ENCODE assay signal across 14 cellular contexts in the genomic region with DNA sequence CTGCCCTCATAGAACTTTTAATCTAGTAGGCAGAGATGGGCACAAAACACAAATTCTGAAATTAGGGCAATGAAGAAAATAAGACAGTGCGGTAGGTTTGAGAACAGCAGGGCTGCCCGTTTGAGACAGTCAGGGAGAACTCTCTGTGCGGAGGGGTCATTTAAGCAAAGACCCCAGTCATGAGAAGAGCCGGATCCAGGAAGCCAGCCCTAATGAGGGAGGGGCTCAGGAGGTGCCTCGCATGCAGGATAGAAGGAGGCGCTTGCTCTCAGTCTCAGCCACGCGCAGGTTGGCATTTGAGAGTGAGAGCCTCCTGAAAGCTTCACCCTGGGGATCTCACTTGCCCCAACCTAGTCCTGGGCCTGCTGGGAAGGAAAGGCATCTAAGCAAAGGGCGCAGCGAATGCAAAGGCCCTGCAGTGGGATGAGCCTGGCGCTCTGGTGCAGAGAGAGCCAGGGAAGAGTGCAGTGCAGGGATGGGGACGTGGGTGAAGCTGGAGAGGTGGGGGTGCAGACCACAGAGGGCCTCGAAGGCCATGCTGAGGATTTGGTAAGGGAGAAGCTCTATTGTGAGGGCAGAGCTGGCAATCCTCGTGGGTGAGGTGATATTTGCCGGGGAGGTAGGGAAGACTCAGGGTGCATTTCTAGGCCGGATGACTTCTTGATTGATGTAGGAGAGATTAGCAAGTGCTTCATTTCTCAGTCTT.
DNase-seq lines count a peak whose midpoint lies in the region; ATAC-seq and TF ChIP-seq lines count a peak whose summit lies in the region.
"Had no signal": no experiment of that assay in that cellular context is flagged by ENCODE, and none has a peak within 500 bp of the region (broad histone marks: within the 10 kb centered on the region; RNA-seq: fewer than 3 reads in every experiment).

No MANE protein-coding gene starts in this region.

- H3K9ac ChIP-seq in liver (ENCODE audit: low read depth in 1 of 2, low read length in 2 of 2) (peak overlapping the region in 1 of 2 donors; percentile 39), skeletal muscle tissue (ENCODE audit: low read depth in 1 of 3, low read length in 3 of 3) (peak overlapping the region; percentile 58 to 86 (median 80))

- H3K4me1 Mint-ChIP-seq in CD8-positive, alpha-beta T cell (ENCODE audit: low read depth), result peaks cover 40% of the 10 kb centered on the region
- H3K4me1 Mint-ChIP-seq in T-helper 17 cell, result peaks cover 26% of the 10 kb centered on the region

- TF ChIP-seq CTCF in CD8-positive, alpha-beta T cell (IDR thresholded peaks at IDR 0.05), result no peak
- TF ChIP-seq CTCF in liver (IDR thresholded peaks at IDR 0.05; ENCODE audit: low read depth, low read length, missing input control), result no peak
- TF ChIP-seq CTCF in mucosa of descending colon (IDR thresholded peaks at IDR 0.05), result no peak

- ATAC-seq in CD8-positive, alpha-beta T cell, result no peak
- no peak for ATAC-seq in T-helper 17 cell
- ATAC-seq in mucosa of descending colon, result no peak

- H3K4me1 ChIP-seq in CD8-positive, alpha-beta T cell (ENCODE audit: insufficient read depth, low read length), result peaks cover 15% of the 10 kb centered on the region
- H3K4me1 ChIP-seq in liver (ENCODE audit: control insufficient read depth in 4 of 4, insufficient read depth in 4 of 4, low read length in 3 of 4) (peaks cover 22 to 47% (median 38%) of the 10 kb centered on the region in 4 donors), skeletal muscle tissue (ENCODE audit: control insufficient read depth in 3 of 3, insufficient read depth in 3 of 3, low read length in 3 of 3) (peaks cover 27 to 58% (median 37%) of the 10 kb centered on the region in 3 donors), mucosa of descending colon (ENCODE audit: low read depth) (peaks cover 43% of the 10 kb centered on the region)

- 88% methylated on average over 16 of the region's 16 CpGs for WGBS in liver

- intact Hi-C loops in CD8-positive, alpha-beta T cell (cut with DNase I, micrococcal nuclease), result no loop called here
- intact Hi-C loops in mucosa of descending colon (cut with DNase I, micrococcal nuclease), result loop anchor here in 1 of 2 donors (10.0 kb wide), 1 partner anchor 75 kb away; no protein-coding TSS in a partner anchor

- no peaks in the 10 kb centered on the region for H3K27me3 ChIP-seq in CD8-positive, alpha-beta T cell (ENCODE audit: insufficient read depth, low read length)
- no peaks in the 10 kb centered on the region for H3K27me3 ChIP-seq in liver (ENCODE audit: control insufficient read depth in 4 of 4, insufficient read depth in 4 of 4, low read length in 3 of 4)
- H3K27me3 ChIP-seq in skeletal muscle tissue (ENCODE audit: control insufficient read depth in 3 of 3, insufficient read depth in 3 of 3, low read length in 3 of 3), result no peaks in the 10 kb centered on the region

- DNase-seq in CD8-positive, alpha-beta T cell, result no peak
- DNase-seq in T-helper 17 cell (no peak), NCI-H2196 (lab: John Stamatoyannopoulos, UW; ENCODE audit: unreplicated experiment) (no peak), mucosa of descending colon (no peak), NCI-H748 treated with DMSO at 0.1 percent for 48 hours (lab: John Stamatoyannopoulos, UW) (no peak), NCI-H187 (lab: John Stamatoyannopoulos, UW) (no peak)
- DNase-seq: activated CD4-positive, CD25-positive, alpha-beta regulatory T cell treated with anti-CD3 and anti-CD28 coated beads, Interleukin-2, amount 50 U/mL, for 72 hours; activated effector memory CD4-positive, alpha-beta T cell treated with Interleukin-2 at 50 U/mL for 16 hours; H7; NCI-H82; stimulated activated naive CD4-positive, alpha-beta T cell treated with Interleukin-2 at 50 U/mL for 16 hours had no signal

- no peaks in the 10 kb centered on the region for H3K36me3 ChIP-seq in CD8-positive, alpha-beta T cell (ENCODE audit: insufficient read depth, low read length)
- no peaks in the 10 kb centered on the region for H3K36me3 ChIP-seq in liver (ENCODE audit: control insufficient read depth in 4 of 4, insufficient read depth in 3 of 4, low read depth in 1 of 4, low read length in 3 of 4)
- no peaks in the 10 kb centered on the region for H3K36me3 ChIP-seq in skeletal muscle tissue (ENCODE audit: control insufficient read depth in 3 of 3, insufficient read depth in 3 of 3, low read length in 3 of 3)
- H3K36me3 ChIP-seq in mucosa of descending colon (ENCODE audit: low read depth), result no peaks in the 10 kb centered on the region

- no peak overlapping the region for H3K4me3 ChIP-seq in CD8-positive, alpha-beta T cell (ENCODE audit: low read depth, low read length)
- H3K4me3 ChIP-seq in liver (ENCODE audit: low read depth in 1 of 3, low read length in 3 of 3) (no peak overlapping the region), skeletal muscle tissue (ENCODE audit: low read length in 3 of 3) (peak overlapping the region in 1 of 3 donors; percentile 49), mucosa of descending colon (no peak overlapping the region)

- H3K27ac Mint-ChIP-seq in CD8-positive, alpha-beta T cell, result peak overlapping the region; percentile 66
- H3K27ac Mint-ChIP-seq in T-helper 17 cell, result peak overlapping the region; percentile 67

- H3K27ac ChIP-seq in CD8-positive, alpha-beta T cell (ENCODE audit: low read depth, low read length), result no peak overlapping the region
- H3K27ac ChIP-seq in liver (ENCODE audit: low read depth in 1 of 2, low read length in 2 of 2) (peak overlapping the region; percentile 83 to 92), skeletal muscle tissue (ENCODE audit: low read depth, low read length) (peak overlapping the region; percentile 90)
- H3K27ac ChIP-seq: SK-N-MC had no signal

- POLR2A ChIA-PET in CD8-positive, alpha-beta T cell (lab: Charles Lee), result no interaction called here

- no peaks in the 10 kb centered on the region for H3K9me3 Mint-ChIP-seq in CD8-positive, alpha-beta T cell

- CTCF ChIA-PET in CD8-positive, alpha-beta T cell (lab: Charles Lee), result interaction anchor here (1.3 kb wide), 1 partner anchor 11 kb away, joined by 4 read pairs; no protein-coding TSS in a partner anchor

- no peaks in the 10 kb centered on the region for H3K27me3 Mint-ChIP-seq in CD8-positive, alpha-beta T cell (ENCODE audit: low read depth)
- no peaks in the 10 kb centered on the region for H3K27me3 Mint-ChIP-seq in T-helper 17 cell

- H3K36me3 Mint-ChIP-seq in CD8-positive, alpha-beta T cell, result no peaks in the 10 kb centered on the region
- H3K36me3 Mint-ChIP-seq in T-helper 17 cell (ENCODE audit: low read depth), result peaks cover 4% of the 10 kb centered on the region

- H3K9me3 ChIP-seq in CD8-positive, alpha-beta T cell (ENCODE audit: low read length), result no peaks in the 10 kb centered on the region
- H3K9me3 ChIP-seq in T-helper 17 cell (ENCODE audit: control insufficient read depth, low read length, poor library complexity, severe bottlenecking) (no peaks in the 10 kb centered on the region), liver (ENCODE audit: control insufficient read depth in 4 of 4, low read length in 3 of 4) (no peaks in the 10 kb centered on the region), skeletal muscle tissue (ENCODE audit: control insufficient read depth in 3 of 3, low read length in 3 of 3) (no peaks in the 10 kb centered on the region), mucosa of descending colon (no peaks in the 10 kb centered on the region)

- no peak for TF ChIP-seq RAD21 in liver (IDR thresholded peaks at IDR 0.05)

- H3K4me3 Mint-ChIP-seq in CD8-positive, alpha-beta T cell, result no peak overlapping the region
- no peak overlapping the region for H3K4me3 Mint-ChIP-seq in T-helper 17 cell

TF ChIP-seq in liver, 16 proteins besides CTCF, POLR2A, EP300 and RAD21:
- TF ChIP-seq HNF4A (conservative IDR thresholded peaks at IDR 0.05) (no peak), EGR1 (IDR thresholded peaks at IDR 0.05; ENCODE audit: low read depth in 2 of 2) (no peak), FOXA2 (IDR thresholded peaks at IDR 0.05) (no peak), HNF4G (IDR thresholded peaks at IDR 0.05) (no peak), ZBTB33 (IDR thresholded peaks at IDR 0.05) (no peak), YY1 (IDR thresholded peaks at IDR 0.05) (no peak), GABPA (IDR thresholded peaks at IDR 0.05 in 1 of 2, conservative IDR thresholded peaks at IDR 0.05 in 1 of 2) (no peak), JUND (IDR thresholded peaks at IDR 0.05) (no peak), TAF1 (conservative IDR thresholded peaks at IDR 0.05) (no peak)
- TF ChIP-seq, protein P1, sequence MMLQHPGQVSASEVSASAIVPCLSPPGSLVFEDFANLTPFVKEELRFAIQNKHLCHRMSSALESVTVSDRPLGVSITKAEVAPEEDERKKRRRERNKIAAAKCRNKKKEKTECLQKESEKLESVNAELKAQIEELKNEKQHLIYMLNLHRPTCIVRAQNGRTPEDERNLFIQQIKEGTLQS (IDR thresholded peaks at IDR 0.05), result no peak
- TF ChIP-seq, protein P2, sequence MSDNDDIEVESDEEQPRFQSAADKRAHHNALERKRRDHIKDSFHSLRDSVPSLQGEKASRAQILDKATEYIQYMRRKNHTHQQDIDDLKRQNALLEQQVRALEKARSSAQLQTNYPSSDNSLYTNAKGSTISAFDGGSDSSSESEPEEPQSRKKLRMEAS (IDR thresholded peaks at IDR 0.05), result no peak
